In genomic region chr5:8944005-8944404, GRCh38 we compare ENCODE assay signal across 18 cellular contexts.
A peak's percentile ranks its signal among the peaks of the same experiment; 100 is the strongest.
DNase-seq lines count a peak whose midpoint lies in the region; ATAC-seq, FAIRE-seq and TF ChIP-seq lines count a peak whose summit lies in the region.
"Had no signal": no experiment of that assay in that cellular context is flagged by ENCODE, and none has a peak within 500 bp of the region (broad histone marks: within the 10 kb centered on the region; RNA-seq: fewer than 3 reads in every experiment).

No MANE protein-coding gene starts in this region.

- no peaks in the 10 kb centered on the region for H3K9me3 ChIP-seq in endothelial cell of umbilical vein (replicated peaks; ENCODE audit: control insufficient read depth, insufficient read depth, low read length)
- H3K9me3 ChIP-seq in WERI-Rb-1 (ENCODE audit: severe bottlenecking): peaks cover 6% of the 10 kb centered on the region
- H3K9me3 ChIP-seq: Caco-2, SJCRH30 had no signal

- TF ChIP-seq CTCF in endothelial cell of umbilical vein (IDR thresholded peaks at IDR 0.05; ENCODE audit: extremely low read depth in 1 of 2, insufficient read depth in 1 of 2, low read depth in 1 of 2, low read length in 2 of 2) (no peak), foreskin keratinocyte (conservative IDR thresholded peaks at IDR 0.05) (no peak), WERI-Rb-1 (IDR thresholded peaks at IDR 0.05; ENCODE audit: low read depth, low read length) (no peak)

- no peak for ATAC-seq in foreskin keratinocyte
- ATAC-seq: GM12878, HCT116 had no signal

- POLR2A ChIA-PET in endothelial cell of umbilical vein (lab: Charles Lee): no interaction called here

- FAIRE-seq in RCC 7860 (lab: Jason Lieb, UNC) (peak; percentile 58), endothelial cell of umbilical vein (lab: Jason Lieb, UNC) (no peak)
- FAIRE-seq: GM12878, GM18507 had no signal

- H3K4me1 ChIP-seq in endothelial cell of umbilical vein (ENCODE audit: control insufficient read depth, extremely low read depth, insufficient read depth, low read length) (no peaks in the 10 kb centered on the region), foreskin keratinocyte (peaks cover 6% of the 10 kb centered on the region)
- H3K4me1 ChIP-seq: Caco-2, SJCRH30 had no signal

- dilution Hi-C loops in endothelial cell of umbilical vein (cut with MboI; ENCODE audit: extremely low pct_ligation_motif_present, low sequenced_read_pairs): no loop called here

- no peak overlapping the region for H2AFZ ChIP-seq in endothelial cell of umbilical vein (ENCODE audit: low read depth, low read length)

- CTCF ChIA-PET in endothelial cell of umbilical vein (lab: Charles Lee): no interaction called here

- H4K20me1 ChIP-seq in endothelial cell of umbilical vein (replicated peaks; ENCODE audit: control insufficient read depth, extremely low read depth, insufficient read depth, low read length): no peaks in the 10 kb centered on the region

- H3K27me3 ChIP-seq in endothelial cell of umbilical vein (ENCODE audit: control insufficient read depth in 2 of 2, insufficient read depth in 2 of 2, low read length in 2 of 2) (no peaks in the 10 kb centered on the region), foreskin keratinocyte (no peaks in the 10 kb centered on the region), WERI-Rb-1 (ENCODE audit: insufficient read depth, low read depth, severe bottlenecking) (no peaks in the 10 kb centered on the region)
- H3K27me3 ChIP-seq: SJCRH30 had no signal

- no peaks in the 10 kb centered on the region for H3K79me2 ChIP-seq in endothelial cell of umbilical vein (ENCODE audit: control insufficient read depth, insufficient read depth, low read length)

- no TSS peak for BruUV-seq in endothelial cell of umbilical vein (replicated peaks; lab: Mats Ljungman, UMichigan)

- H3K9ac ChIP-seq in endothelial cell of umbilical vein (replicated peaks; ENCODE audit: extremely low read depth, insufficient read depth, low read length): no peak overlapping the region
- H3K9ac ChIP-seq: KMS-11 had no signal

- H3K4me2 ChIP-seq in endothelial cell of umbilical vein (ENCODE audit: insufficient read depth, low read length): no peak overlapping the region
- H3K4me2 ChIP-seq: KMS-11 had no signal

- no peak for TF ChIP-seq POLR2A in endothelial cell of umbilical vein (IDR thresholded peaks at IDR 0.05; ENCODE audit: low read depth, low read length)

- no peak overlapping the region for H3K27ac ChIP-seq in endothelial cell of umbilical vein (ENCODE audit: insufficient read depth, low read depth, low read length)
- H3K27ac ChIP-seq in foreskin keratinocyte: no peak overlapping the region
- no peak overlapping the region for H3K27ac ChIP-seq in WERI-Rb-1
- H3K27ac ChIP-seq: KMS-11, SJCRH30 had no signal

- peak; percentile 86 for DNase-seq in HCEC 1CT
- DNase-seq in RCC 7860 (ENCODE audit: low spot score): no peak
- no peak for DNase-seq in endothelial cell of umbilical vein (ENCODE audit: low read depth, low spot score)
- DNase-seq in foreskin keratinocyte: peak; percentile 12 to 35
- DNase-seq in WERI-Rb-1: no peak
- no peak for DNase-seq in GF-D8 (lab: John Stamatoyannopoulos, UW)
- no peak for DNase-seq in NCI-H1694 treated with DMSO at 0.1 percent for 48 hours (lab: John Stamatoyannopoulos, UW)
- no peak for DNase-seq in posterior cingulate gyrus
- DNase-seq: AML-193, Caco-2, NCI-H2029, NCI-H2171 treated with DMSO at 0.1 percent for 48 hours, NCI-H774, SJCRH30 had no signal

- intact Hi-C loops in endothelial cell of umbilical vein (cut with micrococcal nuclease): no loop called here
- intact Hi-C loops in posterior cingulate gyrus (cut with DNase I): no loop called here

- H3K4me3 ChIP-seq in endothelial cell of umbilical vein (replicated peaks in 1 of 3; ENCODE audit: insufficient read depth in 1 of 3, low read depth in 1 of 3, low read length in 3 of 3) (no peak overlapping the region), WERI-Rb-1 (ENCODE audit: low read depth, low read length) (no peak overlapping the region)
- H3K4me3 ChIP-seq: GM12878, SJCRH30 had no signal

- H3K9me1 ChIP-seq in endothelial cell of umbilical vein (replicated peaks; ENCODE audit: control insufficient read depth, extremely low read depth, insufficient read depth, low read length): no peaks in the 10 kb centered on the region

- no peaks in the 10 kb centered on the region for H3K36me3 ChIP-seq in endothelial cell of umbilical vein (ENCODE audit: control insufficient read depth in 2 of 2, extremely low read depth in 1 of 2, insufficient read depth in 2 of 2, low read length in 2 of 2)
- H3K36me3 ChIP-seq in WERI-Rb-1: no peaks in the 10 kb centered on the region
- H3K36me3 ChIP-seq: SJCRH30 had no signal

TF ChIP-seq in endothelial cell of umbilical vein, 7 proteins besides CTCF, POLR2A, EP300 and RAD21:
- TF ChIP-seq FOS (IDR thresholded peaks at IDR 0.05; ENCODE audit: borderline replicate concordance, insufficient read depth, low read length) (peak; percentile 51), POLR2AphosphoS5 (IDR thresholded peaks at IDR 0.05; ENCODE audit: insufficient read depth, low read depth, low read length) (no peak)

Comparison
In these comparisons a context has a peak if more than half of its experiments do, and no peak if none do; other contexts are left out.
1. DNase-seq: peak in HCEC 1CT (single experiment) and foreskin keratinocyte (2 of 2); none in RCC 7860 (single experiment), endothelial cell of umbilical vein (single experiment), WERI-Rb-1 (single experiment), GF-D8 (single experiment), NCI-H1694 treated with DMSO at 0.1 percent for 48 hours (single experiment) and posterior cingulate gyrus (0 of 10).